Comparison of ENCODE assay signal across 20 cellular contexts in genomic region chrX:132030264-132030663, GRCh38.
"Had no signal": no experiment of that assay in that cellular context is flagged by ENCODE, and none has a peak within 500 bp of the region (broad histone marks: within the 10 kb centered on the region; RNA-seq: fewer than 3 reads in every experiment).

No MANE protein-coding gene starts in this region.

- H3K9me3 Mint-ChIP-seq: activated CD4-positive, alpha-beta memory T cell treated with anti-CD3 and anti-CD28 coated beads for 36 hours; activated T-helper 17 cell treated with anti-CD3 and anti-CD28 coated beads, Interleukin-2, amount 50 U/mL, for 72 hours; stimulated activated memory B cell treated with anti-CD40 and anti-IgM and Interleukin-4, amounts not matched to agents 10 μg/mL and 1 μg/mL and 100 μg/mL, for 72 hours had no signal

- ATAC-seq: activated T-helper 17 cell treated with anti-CD3 and anti-CD28 coated beads, Interleukin-2, amount 50 U/mL, for 72 hours; gastrocnemius medialis; heart right ventricle; left ventricle myocardium superior; psoas muscle; right lobe of liver; stimulated activated memory B cell treated with anti-CD40 and anti-IgM and Interleukin-4, amounts not matched to agents 10 μg/mL and 1 μg/mL and 100 μg/mL, for 72 hours had no signal

- H3K27ac ChIP-seq: ascending aorta, cardiac muscle cell, colonic mucosa, epithelial cell of prostate, gastrocnemius medialis, heart right ventricle, psoas muscle, right lobe of liver, tibial nerve, vagina had no signal

- H3K27me3 Mint-ChIP-seq: activated CD4-positive, alpha-beta memory T cell treated with anti-CD3 and anti-CD28 coated beads for 36 hours; activated T-helper 17 cell treated with anti-CD3 and anti-CD28 coated beads, Interleukin-2, amount 50 U/mL, for 72 hours; stimulated activated memory B cell treated with anti-CD40 and anti-IgM and Interleukin-4, amounts not matched to agents 10 μg/mL and 1 μg/mL and 100 μg/mL, for 72 hours had no signal

- H3K27ac Mint-ChIP-seq: activated CD4-positive, alpha-beta memory T cell treated with anti-CD3 and anti-CD28 coated beads for 36 hours; activated T-helper 17 cell treated with anti-CD3 and anti-CD28 coated beads, Interleukin-2, amount 50 U/mL, for 72 hours; stimulated activated memory B cell treated with anti-CD40 and anti-IgM and Interleukin-4, amounts not matched to agents 10 μg/mL and 1 μg/mL and 100 μg/mL, for 72 hours had no signal

- H3K27me3 ChIP-seq: ascending aorta, cardiac muscle cell, colonic mucosa, right lobe of liver, vagina had no signal

- DNase-seq: activated CD4-positive, alpha-beta memory T cell treated with anti-CD3 and anti-CD28 coated beads for 36 hours; activated CD4-positive, CD25-positive, alpha-beta regulatory T cell treated with anti-CD3 and anti-CD28 coated beads, Interleukin-2, amount 50 U/mL, for 72 hours; colonic mucosa; effector memory CD4-positive, alpha-beta T cell; gastrocnemius medialis; heart right ventricle; left ventricle myocardium superior; mesendoderm; occipital lobe; psoas muscle; right lobe of liver; SK-N-SH; stimulated activated CD4-positive, alpha-beta T cell treated with anti-CD3 and anti-CD28 coated beads, Interleukin-1b, Interleukin-23, amount 100 ng/mL, for 48 hours had no signal

- H3K36me3 ChIP-seq: ascending aorta, cardiac muscle cell, colonic mucosa, gastrocnemius medialis, heart right ventricle, right lobe of liver, tibial nerve, vagina had no signal

- H3K4me3 ChIP-seq: ascending aorta, cardiac muscle cell, colonic mucosa, gastrocnemius medialis, heart right ventricle, psoas muscle, right lobe of liver, tibial nerve, vagina had no signal

- H3K4me3 Mint-ChIP-seq: activated CD4-positive, alpha-beta memory T cell treated with anti-CD3 and anti-CD28 coated beads for 36 hours; activated T-helper 17 cell treated with anti-CD3 and anti-CD28 coated beads, Interleukin-2, amount 50 U/mL, for 72 hours; stimulated activated memory B cell treated with anti-CD40 and anti-IgM and Interleukin-4, amounts not matched to agents 10 μg/mL and 1 μg/mL and 100 μg/mL, for 72 hours had no signal

- H3K4me1 ChIP-seq: ascending aorta, colonic mucosa, gastrocnemius medialis, heart right ventricle, psoas muscle, right lobe of liver, tibial nerve, vagina had no signal

- H3K9me3 ChIP-seq: ascending aorta, colonic mucosa, gastrocnemius medialis, heart right ventricle, psoas muscle, right lobe of liver, SK-N-SH, tibial nerve, vagina had no signal
